Comparison of ENCODE assay signal across 24 cellular contexts in the genomic region with DNA sequence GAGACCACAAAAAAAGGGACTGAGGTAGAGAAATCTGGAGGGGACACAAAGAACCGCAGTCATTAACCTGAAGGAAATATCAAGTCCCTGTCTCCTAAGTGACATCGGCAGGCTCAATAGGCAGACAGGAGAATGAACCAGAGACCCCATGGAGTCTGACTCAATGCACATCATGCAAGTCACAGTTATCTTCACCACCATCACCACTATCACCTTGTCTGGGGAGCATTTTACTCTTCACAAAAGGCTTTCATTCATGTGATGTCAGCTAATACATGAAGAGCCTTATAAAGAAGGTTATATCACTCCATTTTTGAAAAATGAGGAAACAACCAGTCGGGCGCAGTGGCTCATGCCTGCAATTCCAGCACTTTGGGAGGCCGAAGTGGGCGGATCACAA. TPM values are rescaled to one million over a fixed set of nuclear protein-coding genes. Genes with fewer than 3 reads are reported as not detected.
DNase-seq lines count a peak whose midpoint lies in the region; ATAC-seq and TF ChIP-seq lines count a peak whose summit lies in the region.
"Had no signal": no experiment of that assay in that cellular context is flagged by ENCODE, and none has a peak within 500 bp of the region (broad histone marks: within the 10 kb centered on the region; RNA-seq: fewer than 3 reads in every experiment).

No MANE protein-coding gene starts in this region.

- intact Hi-C loops in activated T-helper 2 cell treated with anti-CD3 and anti-CD28 coated beads, Interferon-gamma antibody, Interleukin-2, Interleukin-4, amounts not matched to agents 10 μg/mL and 5 μg/mL and 100 μg/mL, durations not matched to agents 14 hours and 24 hours and 36 hours (cut with micrococcal nuclease): loop anchor here (10.0 kb wide), 2 partner anchors 356 to 1014 kb away; a partner anchor contains a TSS

- in situ Hi-C loops in brain microvascular endothelial cell (cut with HindIII; ENCODE audit: low pct_ligation_motif_present, low sequenced_read_pairs): no loop called here

- peaks cover 0 to 1% of the 10 kb centered on the region in 2 donors for H3K27me3 Mint-ChIP-seq in CD8-positive, alpha-beta memory T cell
- no peaks in the 10 kb centered on the region for H3K27me3 Mint-ChIP-seq in activated T-helper 2 cell treated with anti-CD3 and anti-CD28 coated beads, Interferon-gamma antibody, Interleukin-2, Interleukin-4, amounts not matched to agents 10 μg/mL and 5 μg/mL and 100 μg/mL, durations not matched to agents 14 hours and 24 hours and 36 hours (ENCODE audit: low read depth)
- H3K27me3 Mint-ChIP-seq in naive thymus-derived CD8-positive, alpha-beta T cell: no peaks in the 10 kb centered on the region

- CTCF ChIA-PET in CD8-positive, alpha-beta memory T cell (lab: Charles Lee): interaction anchor here (3.7 kb wide), 1 partner anchor 10 kb away, joined by 30 read pairs; a partner anchor contains a TSS

- H3K9me3 ChIP-seq in CD8-positive, alpha-beta memory T cell (ENCODE audit: low read length): no peaks in the 10 kb centered on the region
- H3K9me3 ChIP-seq: BLaER1, right lobe of liver, uterus had no signal

- POLR2A ChIA-PET in CD8-positive, alpha-beta memory T cell (lab: Charles Lee): no interaction called here
- POLR2A ChIA-PET in naive thymus-derived CD8-positive, alpha-beta T cell (lab: Charles Lee): interaction anchor here (3.0 to 3.7 kb wide), 3 partner anchors 7 to 123 kb away, joined by 14 to 38 read pairs (median 15); a partner anchor contains a TSS

- peak overlapping the region; percentile 52 to 100 (median 96) for H3K27ac Mint-ChIP-seq in CD8-positive, alpha-beta memory T cell
- H3K27ac Mint-ChIP-seq in activated T-helper 2 cell treated with anti-CD3 and anti-CD28 coated beads, Interferon-gamma antibody, Interleukin-2, Interleukin-4, amounts not matched to agents 10 μg/mL and 5 μg/mL and 100 μg/mL, durations not matched to agents 14 hours and 24 hours and 36 hours: peak overlapping the region; percentile 17
- H3K27ac Mint-ChIP-seq in naive thymus-derived CD8-positive, alpha-beta T cell: peak overlapping the region in 9 of 10 donors; percentile 31 to 100 (median 89)
- H3K27ac Mint-ChIP-seq: mesothelial cell of epicardium had no signal

- H3K27ac ChIP-seq in CD8-positive, alpha-beta memory T cell (ENCODE audit: low read depth, low read length): no peak overlapping the region
- H3K27ac ChIP-seq in brain microvascular endothelial cell: no peak overlapping the region
- H3K27ac ChIP-seq: BLaER1, foreskin keratinocyte, right lobe of liver, uterus had no signal

- no peaks in the 10 kb centered on the region for H3K9me3 Mint-ChIP-seq in CD8-positive, alpha-beta memory T cell
- H3K9me3 Mint-ChIP-seq in activated T-helper 2 cell treated with anti-CD3 and anti-CD28 coated beads, Interferon-gamma antibody, Interleukin-2, Interleukin-4, amounts not matched to agents 10 μg/mL and 5 μg/mL and 100 μg/mL, durations not matched to agents 14 hours and 24 hours and 36 hours: no peaks in the 10 kb centered on the region
- no peaks in the 10 kb centered on the region for H3K9me3 Mint-ChIP-seq in naive thymus-derived CD8-positive, alpha-beta T cell
- H3K9me3 Mint-ChIP-seq: mesothelial cell of epicardium had no signal

- peaks cover 68 to 73% (median 72%) of the 10 kb centered on the region in 3 donors for H3K4me1 Mint-ChIP-seq in CD8-positive, alpha-beta memory T cell
- H3K4me1 Mint-ChIP-seq in activated T-helper 2 cell treated with anti-CD3 and anti-CD28 coated beads, Interferon-gamma antibody, Interleukin-2, Interleukin-4, amounts not matched to agents 10 μg/mL and 5 μg/mL and 100 μg/mL, durations not matched to agents 14 hours and 24 hours and 36 hours (ENCODE audit: low read depth): peaks cover 61% of the 10 kb centered on the region
- H3K4me1 Mint-ChIP-seq in naive thymus-derived CD8-positive, alpha-beta T cell: peaks cover 51 to 78% (median 68%) of the 10 kb centered on the region in 4 donors

- ATAC-seq in naive thymus-derived CD8-positive, alpha-beta T cell: no peak
- ATAC-seq: foreskin keratinocyte, right lobe of liver had no signal

- H3K36me3 ChIP-seq in CD8-positive, alpha-beta memory T cell (ENCODE audit: insufficient read depth, low read length): peaks cover 62% of the 10 kb centered on the region
- H3K36me3 ChIP-seq in brain microvascular endothelial cell (replicated peaks): peaks cover 39% of the 10 kb centered on the region
- H3K36me3 ChIP-seq: uterus had no signal

- no peak overlapping the region for H3K4me3 ChIP-seq in CD8-positive, alpha-beta memory T cell (ENCODE audit: low read length)
- H3K4me3 ChIP-seq in brain microvascular endothelial cell (ENCODE audit: low read depth, low read length): no peak overlapping the region
- H3K4me3 ChIP-seq: BLaER1, right lobe of liver, uterus had no signal

- H3K4me3 Mint-ChIP-seq in CD8-positive, alpha-beta memory T cell: peak overlapping the region; percentile 25 to 99 (median 67)
- H3K4me3 Mint-ChIP-seq in activated T-helper 2 cell treated with anti-CD3 and anti-CD28 coated beads, Interferon-gamma antibody, Interleukin-2, Interleukin-4, amounts not matched to agents 10 μg/mL and 5 μg/mL and 100 μg/mL, durations not matched to agents 14 hours and 24 hours and 36 hours (ENCODE audit: low read depth): peak overlapping the region; percentile 56
- peak overlapping the region; percentile 46 to 99 (median 80) for H3K4me3 Mint-ChIP-seq in naive thymus-derived CD8-positive, alpha-beta T cell
- H3K4me3 Mint-ChIP-seq: mesothelial cell of epicardium had no signal

- peaks cover 68% of the 10 kb centered on the region for H3K4me1 ChIP-seq in CD8-positive, alpha-beta memory T cell (ENCODE audit: insufficient read depth, low read length)
- H3K4me1 ChIP-seq: foreskin keratinocyte had no signal

- peaks cover 53 to 94% (median 55%) of the 10 kb centered on the region in 3 donors for H3K36me3 Mint-ChIP-seq in CD8-positive, alpha-beta memory T cell
- H3K36me3 Mint-ChIP-seq in activated T-helper 2 cell treated with anti-CD3 and anti-CD28 coated beads, Interferon-gamma antibody, Interleukin-2, Interleukin-4, amounts not matched to agents 10 μg/mL and 5 μg/mL and 100 μg/mL, durations not matched to agents 14 hours and 24 hours and 36 hours (ENCODE audit: low read depth): peaks cover 85% of the 10 kb centered on the region
- H3K36me3 Mint-ChIP-seq in naive thymus-derived CD8-positive, alpha-beta T cell: peaks cover 54 to 84% (median 75%) of the 10 kb centered on the region in 3 donors

- no peak for TF ChIP-seq CTCF in brain microvascular endothelial cell (IDR thresholded peaks at IDR 0.05; ENCODE audit: low read depth, low read length, missing control alignments)

- DNase-seq in activated CD8-positive, alpha-beta memory T cell treated with anti-CD3 and anti-CD28 coated beads, Interleukin-2, amount 50 U/mL, for 48 hours: peak; percentile 43
- no peak for DNase-seq in activated CD8-positive, alpha-beta memory T cell treated with anti-CD3 and anti-CD28 coated beads for 24 hours
- no peak for DNase-seq in CD8-positive, alpha-beta memory T cell
- DNase-seq in activated T-helper 2 cell treated with anti-CD3 and anti-CD28 coated beads, Interferon-gamma antibody, Interleukin-2, Interleukin-4, amounts not matched to agents 10 μg/mL and 5 μg/mL and 100 μg/mL, durations not matched to agents 14 hours and 24 hours and 36 hours (ENCODE audit: low spot score): no peak
- no peak for DNase-seq in naive thymus-derived CD8-positive, alpha-beta T cell
- DNase-seq in brain microvascular endothelial cell (no peak), CD1c-positive myeloid dendritic cell (ENCODE audit: extremely low spot score) (no peak)
- DNase-seq in stimulated activated CD4-positive, alpha-beta T cell treated with anti-CD3 and anti-CD28 coated beads, Interleukin-2, amount 100 ng/mL, for 48 hours: no peak
- DNase-seq: activated gamma-delta T cell treated with Interleukin-2 at 50 U/mL for 16 hours; cerebellar nuclear complex; EL; erythroblast; foreskin keratinocyte; NCI-H1105 treated with DMSO at 0.1 percent for 48 hours; NCI-H2029 treated with DMSO at 0.1 percent for 48 hours; posterior cingulate gyrus; right lobe of liver; SIG-M5; stimulated activated CD8-positive, alpha-beta memory T cell treated with anti-CD3 and anti-CD28 coated beads, Interleukin-4, amount 100 ng/mL, for 48 hours; uterus had no signal

- H3K27me3 ChIP-seq in CD8-positive, alpha-beta memory T cell (ENCODE audit: insufficient read depth, low read length, poor library complexity, severe bottlenecking): no peaks in the 10 kb centered on the region
- no peaks in the 10 kb centered on the region for H3K27me3 ChIP-seq in brain microvascular endothelial cell (replicated peaks)
- H3K27me3 ChIP-seq: BLaER1, foreskin keratinocyte, right lobe of liver, uterus had no signal

RNA-seq across cellular contexts. Expression of a gene that starts 4.4 kb away (rescaled TPM):
- total RNA-seq in CD8-positive, alpha-beta memory T cell: 100 to 1,000 TPM; 394 to 407 TPM
- 396 TPM for polyA plus RNA-seq in CD8-positive, alpha-beta memory T cell
- 276 and 278 TPM in 2 replicates for total RNA-seq in activated T-helper 2 cell treated with anti-CD3 and anti-CD28 coated beads, Interferon-gamma antibody, Interleukin-2, Interleukin-4, amounts not matched to agents 10 μg/mL and 5 μg/mL and 100 μg/mL, durations not matched to agents 14 hours and 24 hours and 36 hours
- total RNA-seq in naive thymus-derived CD8-positive, alpha-beta T cell: 100 to 1,000 TPM; 113 TPM
- 100 to 1,000 TPM; 197 to 283 (median 230) TPM for polyA plus RNA-seq in naive thymus-derived CD8-positive, alpha-beta T cell
- polyA plus RNA-seq: neural cell had no signal

RNA-seq across cellular contexts. Expression of a gene that starts 4.9 kb away (rescaled TPM):
- 100 to 1,000 TPM; 245 to 255 TPM for total RNA-seq in CD8-positive, alpha-beta memory T cell
- 597 TPM for polyA plus RNA-seq in CD8-positive, alpha-beta memory T cell
- 262 and 265 TPM in 2 replicates for total RNA-seq in activated T-helper 2 cell treated with anti-CD3 and anti-CD28 coated beads, Interferon-gamma antibody, Interleukin-2, Interleukin-4, amounts not matched to agents 10 μg/mL and 5 μg/mL and 100 μg/mL, durations not matched to agents 14 hours and 24 hours and 36 hours
- 100 to 1,000 TPM; 102 to 104 TPM for total RNA-seq in naive thymus-derived CD8-positive, alpha-beta T cell
- 100 to 1,000 TPM; 402 to 432 (median 424) TPM for polyA plus RNA-seq in naive thymus-derived CD8-positive, alpha-beta T cell
- total RNA-seq: mesothelial cell of epicardium had no signal
- polyA plus RNA-seq: neural cell had no signal

RNA-seq across cellular contexts. Expression of a gene that starts 5.3 kb away (rescaled TPM):
- 100 to 1,000 TPM; 311 to 326 TPM for total RNA-seq in CD8-positive, alpha-beta memory T cell
- 422 TPM for polyA plus RNA-seq in CD8-positive, alpha-beta memory T cell
- total RNA-seq in activated T-helper 2 cell treated with anti-CD3 and anti-CD28 coated beads, Interferon-gamma antibody, Interleukin-2, Interleukin-4, amounts not matched to agents 10 μg/mL and 5 μg/mL and 100 μg/mL, durations not matched to agents 14 hours and 24 hours and 36 hours: 352 and 368 TPM in 2 replicates
- 100 to 1,000 TPM; 133 to 138 TPM for total RNA-seq in naive thymus-derived CD8-positive, alpha-beta T cell
- polyA plus RNA-seq in naive thymus-derived CD8-positive, alpha-beta T cell: 100 to 1,000 TPM; 350 to 386 (median 386) TPM
- polyA plus RNA-seq: neural cell had no signal

RNA-seq across cellular contexts. Expression of a gene that starts 10.6 kb away (rescaled TPM):
- 100 to 1,000 TPM; 221 to 228 TPM for total RNA-seq in CD8-positive, alpha-beta memory T cell
- 35.8 TPM for polyA plus RNA-seq in CD8-positive, alpha-beta memory T cell
- 142 and 162 TPM in 2 replicates for total RNA-seq in activated T-helper 2 cell treated with anti-CD3 and anti-CD28 coated beads, Interferon-gamma antibody, Interleukin-2, Interleukin-4, amounts not matched to agents 10 μg/mL and 5 μg/mL and 100 μg/mL, durations not matched to agents 14 hours and 24 hours and 36 hours
- 100 to 1,000 TPM in 1 of 2 experiments, 10 to 100 TPM in 1; 96.2 to 117 TPM for total RNA-seq in naive thymus-derived CD8-positive, alpha-beta T cell
- polyA plus RNA-seq in naive thymus-derived CD8-positive, alpha-beta T cell: 10 to 100 TPM; 24.2 to 36.6 (median 25.3) TPM

RNA-seq across cellular contexts. Expression of a gene that starts 32.3 kb away (rescaled TPM):
- under 1 TPM; 0.77 to 0.97 TPM for total RNA-seq in CD8-positive, alpha-beta memory T cell
- 0.62 TPM for polyA plus RNA-seq in CD8-positive, alpha-beta memory T cell
- 3.1 and 3.6 TPM in 2 replicates for total RNA-seq in activated T-helper 2 cell treated with anti-CD3 and anti-CD28 coated beads, Interferon-gamma antibody, Interleukin-2, Interleukin-4, amounts not matched to agents 10 μg/mL and 5 μg/mL and 100 μg/mL, durations not matched to agents 14 hours and 24 hours and 36 hours
- 1 to 10 TPM; 3.9 to 5.6 TPM for total RNA-seq in naive thymus-derived CD8-positive, alpha-beta T cell
- polyA plus RNA-seq in naive thymus-derived CD8-positive, alpha-beta T cell: under 1 TPM in 2 of 3 donors, not detected in 1; 0.43 to 0.75 TPM
- total RNA-seq: temporal lobe had no signal
- polyA plus RNA-seq: neural cell had no signal

Comparison
In these comparisons a context has a peak if more than half of its experiments do, and no peak if none do; other contexts are left out.
1. H3K27ac Mint-ChIP-seq: peak in every context shown above with its lines; median percentile 96 in CD8-positive, alpha-beta memory T cell; 89 in naive thymus-derived CD8-positive, alpha-beta T cell; 17 in activated T-helper 2 cell treated with anti-CD3 and anti-CD28 coated beads, Interferon-gamma antibody, Interleukin-2, Interleukin-4, amounts not matched to agents 10 μg/mL and 5 μg/mL and 100 μg/mL, durations not matched to agents 14 hours and 24 hours and 36 hours.